Comparison of ENCODE assay signal across 24 cellular contexts in genomic region chr9:89048611-89049010, GRCh38.
"Had no signal": no experiment of that assay in that cellular context is flagged by ENCODE, and none has a peak within 500 bp of the region (broad histone marks: within the 10 kb centered on the region; RNA-seq: fewer than 3 reads in every experiment).

No MANE protein-coding gene starts in this region.

- H3K4me3 Mint-ChIP-seq: nephron; stimulated activated naive CD8-positive, alpha-beta T cell treated with anti-CD3 and anti-CD28 coated beads, Interleukin-15, Interleukin-2, amounts not matched to agents 100 ng/mL and 50 ng/mL, for 24 hours had no signal

- DNase-seq: activated CD4-positive, alpha-beta T cell treated with anti-CD3 and anti-CD28 coated beads for 4 hours; activated CD4-positive, alpha-beta T cell treated with anti-CD3 and anti-CD28 coated beads, Interleukin-2, amount 50 U/mL, for 4 hours; activated CD8-positive, alpha-beta memory T cell treated with anti-CD3 and anti-CD28 coated beads, Interleukin-2, amount 50 U/mL, for 4 hours; activated gamma-delta T cell treated with Interleukin-2 at 50 U/mL for 16 hours; activated naive CD4-positive, alpha-beta T cell treated with anti-CD3 and anti-CD28 coated beads, Interleukin-2, amount 50 U/mL, for 16 hours; activated T-cell treated with anti-CD3 and anti-CD28 coated beads, Interleukin-2, amount 50 U/mL, for 1 hour; amniotic stem cell; caudate nucleus; esophagus squamous epithelium; foreskin melanocyte; heart right ventricle; islet precursor cell; left ventricle myocardium superior; ovary; stimulated activated CD4-positive, alpha-beta T cell treated with anti-CD3 and anti-CD28 coated beads, Interleukin-12 subunit alpha, Interleukin-12 subunit beta, amount 100 ng/mL, for 4 hours; stimulated activated CD4-positive, alpha-beta T cell treated with anti-CD3 and anti-CD28 coated beads, Interleukin-4, amount 100 ng/mL, for 1 hour; trophoblast cell had no signal

- H3K9me3 Mint-ChIP-seq: nephron; stimulated activated naive CD8-positive, alpha-beta T cell treated with anti-CD3 and anti-CD28 coated beads, Interleukin-15, Interleukin-2, amounts not matched to agents 100 ng/mL and 50 ng/mL, for 24 hours had no signal

- H3K36me3 ChIP-seq: esophagus squamous epithelium, heart right ventricle, neutrophil, ovary, thoracic aorta had no signal

- ATAC-seq: heart right ventricle, left ventricle myocardium superior, sciatic nerve had no signal

- H3K9me3 ChIP-seq: esophagus squamous epithelium, heart right ventricle, neutrophil, ovary, thoracic aorta had no signal

- H3K27me3 ChIP-seq: esophagus squamous epithelium, ovary had no signal

- H3K27ac ChIP-seq: esophagus squamous epithelium, heart right ventricle, neutrophil, ovary, skin epidermis, thoracic aorta had no signal

- H3K4me3 ChIP-seq: esophagus squamous epithelium, heart right ventricle, ovary, skin epidermis, thoracic aorta had no signal

- H3K4me1 ChIP-seq: esophagus squamous epithelium had no signal

- H3K27ac Mint-ChIP-seq: progenitor cell of endocrine pancreas; stimulated activated naive CD8-positive, alpha-beta T cell treated with anti-CD3 and anti-CD28 coated beads, Interleukin-15, Interleukin-2, amounts not matched to agents 100 ng/mL and 50 ng/mL, for 24 hours had no signal

- H3K27me3 Mint-ChIP-seq: progenitor cell of endocrine pancreas had no signal
